ENCODE assay signal across 8 cellular contexts in the genomic region with DNA sequence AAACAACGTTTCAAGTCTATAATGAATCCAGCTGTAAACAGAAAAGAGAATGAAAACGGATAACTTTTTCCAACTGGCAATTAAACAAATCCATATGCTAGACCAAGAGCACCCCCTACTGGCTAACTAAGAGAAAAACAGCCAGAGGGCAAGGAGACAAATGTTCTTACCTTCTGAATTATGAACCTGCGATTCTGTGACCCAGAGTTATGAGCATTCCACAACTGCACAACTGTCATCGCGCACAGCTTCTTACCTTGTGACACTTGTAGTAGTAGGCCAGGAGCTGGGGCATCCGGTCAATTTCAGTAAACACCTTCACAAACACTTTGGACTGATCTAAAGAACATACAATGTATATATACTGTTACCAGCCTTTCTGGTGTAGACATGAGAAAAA. TPM values are rescaled to one million over a fixed set of nuclear protein-coding genes. Genes with fewer than 3 reads are reported as not detected.
DNase-seq lines count a peak whose midpoint lies in the region; ATAC-seq, FAIRE-seq and TF ChIP-seq lines count a peak whose summit lies in the region.

No MANE protein-coding gene starts in this region.

- H3F3A ChIP-seq in DOHH2 (ENCODE audit: control insufficient read depth, insufficient read depth), result peaks cover 5% of the 10 kb centered on the region; the same call in 1 of the 2 replicates

- H3K27ac Mint-ChIP-seq in MCF 10A (ENCODE audit: low read depth, unreplicated experiment), result no peak overlapping the region

- H3K9me3 ChIP-seq in DOHH2 (ENCODE audit: control insufficient read depth, insufficient read depth, low read length) (no peaks in the 10 kb centered on the region), tibial artery (no peaks in the 10 kb centered on the region)

- DNase-seq in HTR-8/SVneo (ENCODE audit: insufficient read length, low spot score) (peak; percentile 52), NCI-H82 (lab: John Stamatoyannopoulos, UW) (peak; percentile 79), MCF 10A (ENCODE audit: unreplicated experiment) (peak; percentile 91), kidney tubule cell (ENCODE audit: low spot score) (peak; percentile 72), tibial artery (no peak)
- no peak for DNase-seq in activated CD4-positive, CD25-positive, alpha-beta regulatory T cell (lab: John Stamatoyannopoulos, UW)

- intact Hi-C loops in MCF 10A (cut with micrococcal nuclease) (loop anchor here (1.0 to 10.0 kb wide), 4 partner anchors 140 to 535 kb away; a partner anchor contains a TSS), tibial artery (cut with DNase I; ENCODE audit: low total_unique reads) (loop anchor here (2.0 kb wide), 1 partner anchor 252 kb away; a partner anchor contains a TSS)

- H3K36me3 Mint-ChIP-seq in MCF 10A (ENCODE audit: insufficient read depth, unreplicated experiment), result peaks cover 59% of the 10 kb centered on the region

- BruUV-seq in MCF 10A (replicated peaks; lab: Mats Ljungman, UMichigan), result no TSS peak

- POLR2A ChIA-PET in MCF 10A (lab: Yijun Ruan, JAX), result interaction anchor here (0.5 to 5.4 kb wide), 18 partner anchors 10 to 343 kb away, joined by 3 to 66 read pairs (median 3); a partner anchor contains a TSS

- H3K79me2 ChIP-seq in DOHH2 (ENCODE audit: control insufficient read depth, low read length), result no peaks in the 10 kb centered on the region

- no peak overlapping the region for H3K4me3 Mint-ChIP-seq in MCF 10A (ENCODE audit: unreplicated experiment)

- CTCF ChIA-PET in MCF 10A (lab: Yijun Ruan, JAX), result interaction anchor here (0.6 to 6.9 kb wide), 85 partner anchors 9 to 1073 kb away, joined by 3 to 516 read pairs (median 5); a partner anchor contains a TSS

- no peak overlapping the region for H3K4me2 ChIP-seq in DOHH2 (ENCODE audit: low read length)

- no peaks in the 10 kb centered on the region for H3K4me1 ChIP-seq in DOHH2 (ENCODE audit: control insufficient read depth, low read length)
- H3K4me1 ChIP-seq in tibial artery, result no peaks in the 10 kb centered on the region

- no peaks in the 10 kb centered on the region for H3K27me3 Mint-ChIP-seq in MCF 10A (ENCODE audit: insufficient read depth, unreplicated experiment)

- H3K36me3 ChIP-seq in DOHH2 (ENCODE audit: control insufficient read depth, low read length), result peaks cover 23% of the 10 kb centered on the region
- H3K36me3 ChIP-seq in tibial artery, result peaks cover 40 to 73% (median 41%) of the 10 kb centered on the region in 3 donors

- no peaks in the 10 kb centered on the region for H3K4me1 Mint-ChIP-seq in MCF 10A (ENCODE audit: insufficient read depth, unreplicated experiment)

- no peaks in the 10 kb centered on the region; the same call in 1 of the 2 replicates for H4K20me1 ChIP-seq in DOHH2 (ENCODE audit: control insufficient read depth, insufficient read depth, low read depth, low read length)

- H3K27me3 ChIP-seq in DOHH2 (ENCODE audit: control insufficient read depth, low read length) (no peaks in the 10 kb centered on the region), tibial artery (no peaks in the 10 kb centered on the region)

- TF ChIP-seq CTCF in DOHH2 (IDR thresholded peaks at IDR 0.05; ENCODE audit: low read depth, low read length, poor library complexity, severe bottlenecking), result peak; percentile 89
- peak; percentile 84 for TF ChIP-seq CTCF in MCF 10A (IDR thresholded peaks at IDR 0.05; ENCODE audit: unreplicated experiment)
- peak; percentile 76 to 87 for TF ChIP-seq CTCF in tibial artery (IDR thresholded peaks at IDR 0.05)

- FAIRE-seq in HTR-8/SVneo (lab: Jason Lieb, UNC), result no peak

- no peak overlapping the region for H3K4me3 ChIP-seq in DOHH2 (ENCODE audit: low read length)
- H3K4me3 ChIP-seq in tibial artery, result no peak overlapping the region

- H3K9me2 ChIP-seq in DOHH2 (replicated peaks; ENCODE audit: control insufficient read depth, low read length), result no peaks in the 10 kb centered on the region

- no peak for ATAC-seq in HG02973 (IDR thresholded peaks at IDR 0.05; ENCODE audit: unreplicated experiment)

- H3K27ac ChIP-seq in DOHH2 (ENCODE audit: low read depth, low read length) (no peak overlapping the region), tibial artery (no peak overlapping the region)

- no peaks in the 10 kb centered on the region for H3K9me3 Mint-ChIP-seq in MCF 10A (ENCODE audit: unreplicated experiment)

RNA-seq across cellular contexts. Expression of a gene that starts 18.6 kb away (rescaled TPM):
- 10.0 and 16.7 TPM in 2 replicates for total RNA-seq in MCF 10A (2022)

Comparison
In these comparisons a context has a peak if more than half of its experiments do, and no peak if none do; other contexts are left out.
1. DNase-seq: peak in HTR-8/SVneo (single experiment), NCI-H82 (single experiment), MCF 10A (single experiment) and kidney tubule cell (single experiment); none in tibial artery (0 of 2) and activated CD4-positive, CD25-positive, alpha-beta regulatory T cell (0 of 4).
2. Peak in every context shown above with its lines, with median percentiles within 50 percentile points of each other: CTCF ChIP-seq.